Comparison of ENCODE assay signal across 1 cellular context in genomic region chr3:160395297-160395696, GRCh38.
TF ChIP-seq lines count a peak whose summit lies in the region.

No MANE protein-coding gene starts in this region.

TF ChIP-seq in HCT116, 20 proteins besides CTCF, POLR2A, EP300 and RAD21 (continued from another document):
- TF ChIP-seq ATF3 (IDR thresholded peaks at IDR 0.05) (no peak), MAX (IDR thresholded peaks at IDR 0.05) (no peak), SP1 (IDR thresholded peaks at IDR 0.05; ENCODE audit: low read depth) (no peak), JUND (IDR thresholded peaks at IDR 0.05) (no peak), CBX3 (IDR thresholded peaks at IDR 0.05; ENCODE audit: low read depth) (no peak), EGR1 (IDR thresholded peaks at IDR 0.05; ENCODE audit: low read depth) (no peak), SIN3A (IDR thresholded peaks at IDR 0.05; ENCODE audit: low read depth) (no peak), EZH2phosphoT487 (IDR thresholded peaks at IDR 0.05; ENCODE audit: borderline replicate concordance) (no peak), ZFX (IDR thresholded peaks at IDR 0.05) (no peak), CEBPB (IDR thresholded peaks at IDR 0.05; ENCODE audit: low read depth) (no peak)
TF ChIP-seq in HCT116: peak in this region for 0.
